ENCODE assay signal across 8 cellular contexts in the genomic region with DNA sequence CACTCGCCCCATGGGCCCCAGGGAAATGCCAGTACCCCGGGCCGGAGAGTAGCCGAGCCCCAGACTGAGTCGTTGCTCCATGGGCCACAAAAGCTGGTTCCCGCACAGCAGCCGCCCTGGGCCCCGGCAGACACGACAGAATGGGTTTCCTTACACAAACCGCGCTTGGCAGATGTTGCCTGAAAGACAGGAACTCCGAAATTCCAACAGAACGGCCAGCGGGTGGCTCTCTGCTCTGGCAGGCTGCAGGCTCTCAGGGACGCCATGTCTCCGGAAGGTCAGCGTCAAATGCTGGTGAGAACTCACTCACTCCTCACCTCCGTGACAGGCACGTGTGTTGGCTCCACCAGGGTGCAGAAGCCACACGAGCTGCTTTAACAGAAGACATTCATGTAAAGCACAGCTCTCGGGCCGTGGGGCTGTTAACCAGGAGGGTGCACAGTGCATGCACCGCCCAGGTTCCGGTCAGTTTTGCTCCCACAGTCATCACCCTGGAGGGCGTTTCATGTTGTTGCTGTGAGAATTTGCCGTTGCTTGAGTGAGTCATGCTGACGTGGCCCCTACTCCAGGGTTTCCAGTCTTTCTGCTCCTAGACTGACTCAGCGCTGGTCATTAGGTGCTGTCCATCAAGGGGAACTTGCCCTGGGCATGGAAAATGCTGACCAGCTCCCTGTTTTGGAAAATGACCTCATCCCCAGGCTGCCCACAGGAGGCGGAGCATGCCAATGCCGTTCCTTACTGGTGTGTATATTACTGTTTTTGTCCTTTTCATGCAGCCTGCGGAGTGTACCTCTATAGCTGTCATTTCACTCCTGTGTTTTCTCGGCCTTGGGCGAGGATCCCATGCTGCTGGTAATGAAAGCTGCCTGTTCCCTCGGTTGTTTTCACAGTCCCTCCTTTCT. TPM values are rescaled to one million over a fixed set of nuclear protein-coding genes. Genes with fewer than 3 reads are reported as not detected.
DNase-seq lines count a peak whose midpoint lies in the region; ATAC-seq and TF ChIP-seq lines count a peak whose summit lies in the region.

No MANE protein-coding gene starts in this region.

- 48% methylated on average over 6 of the region's 34 CpGs for WGBS in right lobe of liver (ENCODE audit: insufficient coverage, low coverage, low lambda C conversion rate, missing lambda C conversion rate)

- H3K36me3 Mint-ChIP-seq in activated naive CD4-positive, alpha-beta T cell treated with anti-CD3 and anti-CD28 coated beads, Interleukin-2, amount 10 ng/mL, durations not matched to agents 7 days and 5 days = no peaks in the 10 kb centered on the region

- no peak overlapping the region for H3K4me3 Mint-ChIP-seq in activated naive CD4-positive, alpha-beta T cell treated with anti-CD3 and anti-CD28 coated beads, Interleukin-2, amount 10 ng/mL, durations not matched to agents 7 days and 5 days
- peak overlapping the region; percentile 20 to 36 for H3K4me3 Mint-ChIP-seq in stimulated activated naive CD8-positive, alpha-beta T cell treated with anti-CD3 and anti-CD28 coated beads, Interleukin-15, amount 100 ng/mL, for 72 hours

- no peak overlapping the region for H3K27ac Mint-ChIP-seq in activated naive CD4-positive, alpha-beta T cell treated with anti-CD3 and anti-CD28 coated beads, Interleukin-2, amount 10 ng/mL, durations not matched to agents 7 days and 5 days
- no peak overlapping the region for H3K27ac Mint-ChIP-seq in stimulated activated naive CD8-positive, alpha-beta T cell treated with anti-CD3 and anti-CD28 coated beads, Interleukin-15, amount 100 ng/mL, for 72 hours

- CTCF ChIA-PET in activated naive CD4-positive, alpha-beta T cell treated with anti-CD3 and anti-CD28 coated beads, Interleukin-2, amount 10 ng/mL, durations not matched to agents 7 days and 5 days (lab: Charles Lee) = no interaction called here

- H3K27me3 Mint-ChIP-seq in activated naive CD4-positive, alpha-beta T cell treated with anti-CD3 and anti-CD28 coated beads, Interleukin-2, amount 10 ng/mL, durations not matched to agents 7 days and 5 days = peaks cover 53% of the 10 kb centered on the region
- H3K27me3 Mint-ChIP-seq in stimulated activated naive CD8-positive, alpha-beta T cell treated with anti-CD3 and anti-CD28 coated beads, Interleukin-15, amount 100 ng/mL, for 72 hours = peaks cover 51% of the 10 kb centered on the region

- H3K4me3 ChIP-seq in dorsolateral prefrontal cortex (peak overlapping the region in 53 of 59 donors; percentile 1 to 54 (median 31)), right lobe of liver (peak overlapping the region in 2 of 3 donors; percentile 14 to 15)

- H3K9me3 Mint-ChIP-seq in activated naive CD4-positive, alpha-beta T cell treated with anti-CD3 and anti-CD28 coated beads, Interleukin-2, amount 10 ng/mL, durations not matched to agents 7 days and 5 days = no peaks in the 10 kb centered on the region
- H3K9me3 Mint-ChIP-seq in stimulated activated naive CD8-positive, alpha-beta T cell treated with anti-CD3 and anti-CD28 coated beads, Interleukin-15, amount 100 ng/mL, for 72 hours = peaks cover 0 to 4% of the 10 kb centered on the region in 2 donors

- H3K27ac ChIP-seq in dorsolateral prefrontal cortex (peak overlapping the region in 49 of 59 donors; percentile 4 to 85 (median 62)), right lobe of liver (peak overlapping the region; percentile 47 to 87 (median 49))

- TF ChIP-seq CTCF in dorsolateral prefrontal cortex (IDR thresholded peaks at IDR 0.05 in 54 of 56, conservative IDR thresholded peaks at IDR 0.05 in 2 of 56; ENCODE audit: low read depth in 1 of 56, partially characterized antibody in 56 of 56) (peak in 5 of 56 donors; percentile 9 to 22 (median 11)), right lobe of liver (IDR thresholded peaks at IDR 0.05) (no peak), GM10266 (IDR thresholded peaks at IDR 0.05; ENCODE audit: control insufficient read depth, insufficient read depth, low read depth, missing control alignments) (no peak)

- ATAC-seq in right lobe of liver (peak; percentile 62 to 78 (median 68)), HG02571 (IDR thresholded peaks at IDR 0.05; ENCODE audit: unreplicated experiment) (no peak)
- peak; percentile 45 for ATAC-seq in stimulated activated naive CD8-positive, alpha-beta T cell treated with anti-CD3 and anti-CD28 coated beads, Interleukin-15, amount 100 ng/mL, for 72 hours

- H3K4me1 ChIP-seq in right lobe of liver = peaks cover 0 to 3% (median 0%) of the 10 kb centered on the region in 4 donors

- H3K36me3 ChIP-seq in right lobe of liver = no peaks in the 10 kb centered on the region

- no peak for TF ChIP-seq POLR2A in right lobe of liver (IDR thresholded peaks at IDR 0.05)

- DNase-seq in activated naive CD4-positive, alpha-beta T cell treated with Interleukin-2 at 50 U/mL for 16 hours = peak; percentile 11
- no peak for DNase-seq in activated naive CD4-positive, alpha-beta T cell treated with anti-CD3 and anti-CD28 coated beads, Interleukin-2, amount 10 ng/mL, durations not matched to agents 7 days and 5 days
- DNase-seq in RPMI7951 (ENCODE audit: low read depth) (peak; percentile 100), dorsolateral prefrontal cortex (peak in 6 of 10 donors; percentile 17 to 69 (median 61)), right lobe of liver (peak in 2 of 3 donors; percentile 60 to 77), GM10266 (ENCODE audit: extremely low spot score) (no peak)
- no peak for DNase-seq in stimulated activated naive CD8-positive, alpha-beta T cell treated with anti-CD3 and anti-CD28 coated beads, Interleukin-15, amount 100 ng/mL, for 72 hours

- no peaks in the 10 kb centered on the region for H3K9me3 ChIP-seq in right lobe of liver

- intact Hi-C loops in dorsolateral prefrontal cortex (cut with DNase I) = no loop called here
- intact Hi-C loops in right lobe of liver (cut with DNase I) = no loop called here

- peaks cover 6% of the 10 kb centered on the region for H3K4me1 Mint-ChIP-seq in activated naive CD4-positive, alpha-beta T cell treated with anti-CD3 and anti-CD28 coated beads, Interleukin-2, amount 10 ng/mL, durations not matched to agents 7 days and 5 days
- peaks cover 8% of the 10 kb centered on the region for H3K4me1 Mint-ChIP-seq in stimulated activated naive CD8-positive, alpha-beta T cell treated with anti-CD3 and anti-CD28 coated beads, Interleukin-15, amount 100 ng/mL, for 72 hours

- H3K27me3 ChIP-seq in dorsolateral prefrontal cortex = no peaks in the 10 kb centered on the region
- no peaks in the 10 kb centered on the region for H3K27me3 ChIP-seq in right lobe of liver

RNA-seq across cellular contexts. Expression of gene ANKRD10, which starts 44.8 kb away (rescaled TPM):
- 43.8 and 44.7 TPM in 2 replicates for total RNA-seq in RPMI7951 (2014; rRNA removed; shearing (Covaris generic))
- total RNA-seq in dorsolateral prefrontal cortex (100 to 1,000 TPM; 107 to 197 (median 145) TPM), right lobe of liver (10 to 100 TPM; 40.4 to 56.2 (median 44.3) TPM)

Comparison
In these comparisons a context has a peak if more than half of its experiments do, and no peak if none do; other contexts are left out.
1. DNase-seq: peak in activated naive CD4-positive, alpha-beta T cell treated with Interleukin-2 at 50 U/mL for 16 hours (single experiment), RPMI7951 (single experiment), dorsolateral prefrontal cortex (6 of 10) and right lobe of liver (2 of 3); none in activated naive CD4-positive, alpha-beta T cell treated with anti-CD3 and anti-CD28 coated beads, Interleukin-2, amount 10 ng/mL, durations not matched to agents 7 days and 5 days (single experiment), stimulated activated naive CD8-positive, alpha-beta T cell treated with anti-CD3 and anti-CD28 coated beads, Interleukin-15, amount 100 ng/mL, for 72 hours (0 of 2) and GM10266 (single experiment).